8 cellular contexts compared by ENCODE assay signal in genomic region chr4:94451051-94451404, GRCh38. TPM values are rescaled to one million over a fixed set of nuclear protein-coding genes. Genes with fewer than 3 reads are reported as not detected.
A peak's percentile ranks its signal among the peaks of the same experiment; 100 is the strongest.
DNase-seq lines count a peak whose midpoint lies in the region; ATAC-seq and TF ChIP-seq lines count a peak whose summit lies in the region.

No MANE protein-coding gene starts in this region.

- peak overlapping the region; percentile 80 to 81 for H3K4me3 ChIP-seq in tibial artery

- H3K27me3 Mint-ChIP-seq in activated T-cell treated with anti-CD3 and anti-CD28 coated beads, Interleukin-2, amount 50 U/mL, for 24 hours: peaks cover 31% of the 10 kb centered on the region
- peaks cover 5% of the 10 kb centered on the region for H3K27me3 Mint-ChIP-seq in activated naive CD8-positive, alpha-beta T cell

- H3K4me1 ChIP-seq in tibial artery: peaks cover 0 to 59% (median 15%) of the 10 kb centered on the region in 4 donors

- H3K27ac Mint-ChIP-seq in activated T-cell treated with anti-CD3 and anti-CD28 coated beads, Interleukin-2, amount 50 U/mL, for 24 hours: no peak overlapping the region
- H3K27ac Mint-ChIP-seq in activated naive CD8-positive, alpha-beta T cell: peak overlapping the region; percentile 7

- DNase-seq in activated T-cell treated with anti-CD3 and anti-CD28 coated beads, Interleukin-2, amount 50 U/mL, for 24 hours: no peak
- DNase-seq in activated T-cell treated with anti-CD3 and anti-CD28 coated beads, Interleukin-2, amount 50 U/mL, for 48 hours: no peak
- DNase-seq in tibial artery: no peak
- DNase-seq in left lobe of liver (ENCODE audit: low spot score): no peak
- DNase-seq in ureter (ENCODE audit: low spot score): no peak

- H3K36me3 Mint-ChIP-seq in activated T-cell treated with anti-CD3 and anti-CD28 coated beads, Interleukin-2, amount 50 U/mL, for 24 hours (ENCODE audit: low read depth): peaks cover 14% of the 10 kb centered on the region
- peaks cover 3% of the 10 kb centered on the region for H3K36me3 Mint-ChIP-seq in activated naive CD8-positive, alpha-beta T cell

- peak overlapping the region; percentile 31 for H3K27ac ChIP-seq in layer of hippocampus (ENCODE audit: low read depth, low read length)
- peak overlapping the region; percentile 95 to 96 for H3K27ac ChIP-seq in tibial artery

- H3K9me3 Mint-ChIP-seq in activated T-cell treated with anti-CD3 and anti-CD28 coated beads, Interleukin-2, amount 50 U/mL, for 24 hours: no peaks in the 10 kb centered on the region
- no peaks in the 10 kb centered on the region for H3K9me3 Mint-ChIP-seq in activated naive CD8-positive, alpha-beta T cell (ENCODE audit: low read depth)

- H3K9me3 ChIP-seq in tibial artery: no peaks in the 10 kb centered on the region

- peak overlapping the region; percentile 85 for H3K4me3 Mint-ChIP-seq in activated T-cell treated with anti-CD3 and anti-CD28 coated beads, Interleukin-2, amount 50 U/mL, for 24 hours
- H3K4me3 Mint-ChIP-seq in activated naive CD8-positive, alpha-beta T cell: peak overlapping the region; percentile 93

- H3K27me3 ChIP-seq in layer of hippocampus (ENCODE audit: control insufficient read depth, insufficient read depth, low read length) (no peaks in the 10 kb centered on the region), tibial artery (no peaks in the 10 kb centered on the region)

- peaks cover 26% of the 10 kb centered on the region for H3K4me1 Mint-ChIP-seq in activated T-cell treated with anti-CD3 and anti-CD28 coated beads, Interleukin-2, amount 50 U/mL, for 24 hours (ENCODE audit: low read depth)
- peaks cover 27% of the 10 kb centered on the region for H3K4me1 Mint-ChIP-seq in activated naive CD8-positive, alpha-beta T cell (ENCODE audit: low read depth)

- intact Hi-C loops in tibial artery (cut with DNase I; ENCODE audit: low total_unique reads): loop anchor here (5.0 to 10.0 kb wide), 2 partner anchors 44 to 54 kb away; no protein-coding TSS in a partner anchor

- peaks cover 1 to 7% (median 4%) of the 10 kb centered on the region in 3 donors for H3K36me3 ChIP-seq in tibial artery

- ATAC-seq in left lobe of liver: no peak
- no peak for ATAC-seq in HG03571 (IDR thresholded peaks at IDR 0.05; ENCODE audit: unreplicated experiment)

- TF ChIP-seq CTCF in tibial artery (IDR thresholded peaks at IDR 0.05): no peak

RNA-seq across cellular contexts. Expression of gene PDLIM5, which starts 0.7 kb away (rescaled TPM):
- 79.0 TPM for total RNA-seq in left lobe of liver
- total RNA-seq in ureter: 210 TPM
